ENCODE assay signal across 7 cellular contexts in genomic region chr14:20989464-20989786, GRCh38. TPM values are rescaled to one million over a fixed set of nuclear protein-coding genes. Genes with fewer than 3 reads are reported as not detected.
DNase-seq lines count a peak whose midpoint lies in the region; ATAC-seq and TF ChIP-seq lines count a peak whose summit lies in the region.

No MANE protein-coding gene starts in this region.

- H3K4me1 Mint-ChIP-seq in HFFc6 (ENCODE audit: low read depth), result peaks cover 53% of the 10 kb centered on the region
- peaks cover 20% of the 10 kb centered on the region for H3K4me1 Mint-ChIP-seq in activated T-helper 1 cell treated with anti-CD3 and anti-CD28 coated beads, Interleukin-12 subunit alpha, Interleukin-12 subunit beta, Interleukin-2, Interleukin-4 antibody, amounts not matched to agents 30 ng/mL and 10 ng/mL and 1 ng/mL, durations not matched to agents 14 hours and 24 hours and 36 hours (ENCODE audit: low read depth)
- peaks cover 41% of the 10 kb centered on the region for H3K4me1 Mint-ChIP-seq in stimulated activated naive CD8-positive, alpha-beta T cell treated with anti-CD3 and anti-CD28 coated beads, Interleukin-15, amount 100 ng/mL, for 72 hours

- H3K9me3 Mint-ChIP-seq in HFFc6, result no peaks in the 10 kb centered on the region
- no peaks in the 10 kb centered on the region for H3K9me3 Mint-ChIP-seq in activated T-helper 1 cell treated with anti-CD3 and anti-CD28 coated beads, Interleukin-12 subunit alpha, Interleukin-12 subunit beta, Interleukin-2, Interleukin-4 antibody, amounts not matched to agents 30 ng/mL and 10 ng/mL and 1 ng/mL, durations not matched to agents 14 hours and 24 hours and 36 hours
- no peaks in the 10 kb centered on the region for H3K9me3 Mint-ChIP-seq in stimulated activated naive CD8-positive, alpha-beta T cell treated with anti-CD3 and anti-CD28 coated beads, Interleukin-15, amount 100 ng/mL, for 72 hours

- peaks cover 8% of the 10 kb centered on the region for H3K36me3 ChIP-seq in iPS-15b (ENCODE audit: control insufficient read depth, insufficient read depth, low read length)

- peaks cover 2% of the 10 kb centered on the region; the same call in 1 of the 2 replicates for H3K27me3 Mint-ChIP-seq in HFFc6 (ENCODE audit: insufficient read depth)
- no peaks in the 10 kb centered on the region for H3K27me3 Mint-ChIP-seq in activated T-helper 1 cell treated with anti-CD3 and anti-CD28 coated beads, Interleukin-12 subunit alpha, Interleukin-12 subunit beta, Interleukin-2, Interleukin-4 antibody, amounts not matched to agents 30 ng/mL and 10 ng/mL and 1 ng/mL, durations not matched to agents 14 hours and 24 hours and 36 hours (ENCODE audit: insufficient read depth)
- H3K27me3 Mint-ChIP-seq in stimulated activated naive CD8-positive, alpha-beta T cell treated with anti-CD3 and anti-CD28 coated beads, Interleukin-15, amount 100 ng/mL, for 72 hours, result no peaks in the 10 kb centered on the region

- H3K4me3 Mint-ChIP-seq in HFFc6, result peak overlapping the region; percentile 86
- peak overlapping the region; percentile 96 for H3K4me3 Mint-ChIP-seq in activated T-helper 1 cell treated with anti-CD3 and anti-CD28 coated beads, Interleukin-12 subunit alpha, Interleukin-12 subunit beta, Interleukin-2, Interleukin-4 antibody, amounts not matched to agents 30 ng/mL and 10 ng/mL and 1 ng/mL, durations not matched to agents 14 hours and 24 hours and 36 hours
- peak overlapping the region; percentile 95 to 96 for H3K4me3 Mint-ChIP-seq in stimulated activated naive CD8-positive, alpha-beta T cell treated with anti-CD3 and anti-CD28 coated beads, Interleukin-15, amount 100 ng/mL, for 72 hours

- peaks cover 16% of the 10 kb centered on the region for H3K36me3 Mint-ChIP-seq in HFFc6 (ENCODE audit: low read depth)
- H3K36me3 Mint-ChIP-seq in activated T-helper 1 cell treated with anti-CD3 and anti-CD28 coated beads, Interleukin-12 subunit alpha, Interleukin-12 subunit beta, Interleukin-2, Interleukin-4 antibody, amounts not matched to agents 30 ng/mL and 10 ng/mL and 1 ng/mL, durations not matched to agents 14 hours and 24 hours and 36 hours (ENCODE audit: low read depth), result peaks cover 20% of the 10 kb centered on the region

- ATAC-seq in stimulated activated naive CD8-positive, alpha-beta T cell treated with anti-CD3 and anti-CD28 coated beads, Interleukin-15, amount 100 ng/mL, for 72 hours, result no peak
- ATAC-seq in GM19023 (IDR thresholded peaks at IDR 0.05; ENCODE audit: unreplicated experiment) (no peak), left colon (no peak)

- H3K4me3 ChIP-seq in iPS-15b (ENCODE audit: low read depth, low read length), result peak overlapping the region; percentile 91

- TF ChIP-seq CTCF in HFFc6 (IDR thresholded peaks at IDR 0.05), result no peak

- H3K4me1 ChIP-seq in iPS-15b (ENCODE audit: control insufficient read depth, insufficient read depth, low read length), result no peaks in the 10 kb centered on the region

- H3K27ac Mint-ChIP-seq in HFFc6, result peak overlapping the region; percentile 48
- peak overlapping the region; percentile 85 for H3K27ac Mint-ChIP-seq in activated T-helper 1 cell treated with anti-CD3 and anti-CD28 coated beads, Interleukin-12 subunit alpha, Interleukin-12 subunit beta, Interleukin-2, Interleukin-4 antibody, amounts not matched to agents 30 ng/mL and 10 ng/mL and 1 ng/mL, durations not matched to agents 14 hours and 24 hours and 36 hours
- peak overlapping the region; percentile 94 to 96 for H3K27ac Mint-ChIP-seq in stimulated activated naive CD8-positive, alpha-beta T cell treated with anti-CD3 and anti-CD28 coated beads, Interleukin-15, amount 100 ng/mL, for 72 hours

- no peak overlapping the region for H3K9ac ChIP-seq in iPS-15b (ENCODE audit: low read depth, low read length)

- intact Hi-C loops in activated T-helper 1 cell treated with anti-CD3 and anti-CD28 coated beads, Interleukin-12 subunit alpha, Interleukin-12 subunit beta, Interleukin-2, Interleukin-4 antibody, amounts not matched to agents 30 ng/mL and 10 ng/mL and 1 ng/mL, durations not matched to agents 14 hours and 24 hours and 36 hours (cut with micrococcal nuclease), result loop anchor here (1.0 kb wide), 3 partner anchors 18 to 467 kb away; partner anchors contain the start of gene CHD8
- intact Hi-C loops in left colon (cut with DNase I, micrococcal nuclease), result no loop called here

- DNase-seq in HFFc6 (no peak), 8988T (no peak), left colon (no peak)
- DNase-seq in activated T-helper 1 cell treated with anti-CD3 and anti-CD28 coated beads, Interleukin-12 subunit alpha, Interleukin-12 subunit beta, Interleukin-2, Interleukin-4 antibody, amounts not matched to agents 30 ng/mL and 10 ng/mL and 1 ng/mL, durations not matched to agents 14 hours and 24 hours and 36 hours (ENCODE audit: low spot score), result no peak
- no peak for DNase-seq in stimulated activated naive CD8-positive, alpha-beta T cell treated with anti-CD3 and anti-CD28 coated beads, Interleukin-15, amount 100 ng/mL, for 72 hours

- H3K27me3 ChIP-seq in iPS-15b (ENCODE audit: control insufficient read depth, insufficient read depth, low read length), result no peaks in the 10 kb centered on the region

- H3K9me3 ChIP-seq in iPS-15b (ENCODE audit: control insufficient read depth, insufficient read depth, low read length), result no peaks in the 10 kb centered on the region

RNA-seq across cellular contexts. Expression of gene METTL17, which starts 0.4 kb away (rescaled TPM):
- total RNA-seq in HFFc6 (2021; fragmentation: NEBNext Ultra II Directional; extraction: Animal tissue kit (Norgen Biotek cat#: 25700)), result 10 to 100 TPM; 29.3 to 34.0 (median 32.7) TPM
- 96.1 and 100 TPM in 2 replicates for total RNA-seq in activated T-helper 1 cell treated with anti-CD3 and anti-CD28 coated beads, Interleukin-12 subunit alpha, Interleukin-12 subunit beta, Interleukin-2, Interleukin-4 antibody, amounts not matched to agents 30 ng/mL and 10 ng/mL and 1 ng/mL, durations not matched to agents 14 hours and 24 hours and 36 hours
- 10 to 100 TPM; 48.4 to 65.1 TPM for total RNA-seq in left colon

RNA-seq across cellular contexts. Expression of gene SLC39A2, which starts 9.7 kb away (rescaled TPM):
- under 1 TPM in 1 of 6 experiments, not detected in 5; 0.15 TPM for total RNA-seq in HFFc6 (2021; fragmentation: NEBNext Ultra II Directional; extraction: Animal tissue kit (Norgen Biotek cat#: 25700))
- total RNA-seq in activated T-helper 1 cell treated with anti-CD3 and anti-CD28 coated beads, Interleukin-12 subunit alpha, Interleukin-12 subunit beta, Interleukin-2, Interleukin-4 antibody, amounts not matched to agents 30 ng/mL and 10 ng/mL and 1 ng/mL, durations not matched to agents 14 hours and 24 hours and 36 hours, result 0.24 and 0.36 TPM in 2 replicates
- total RNA-seq in left colon, result under 1 TPM; 0.61 to 0.92 TPM

RNA-seq across cellular contexts. Expression of gene RNASE2, which starts 34.1 kb away (rescaled TPM):
- total RNA-seq in HFFc6 (2021; fragmentation: NEBNext Ultra II Directional; extraction: Animal tissue kit (Norgen Biotek cat#: 25700)), result not detected
- not detected in 2 replicates for total RNA-seq in activated T-helper 1 cell treated with anti-CD3 and anti-CD28 coated beads, Interleukin-12 subunit alpha, Interleukin-12 subunit beta, Interleukin-2, Interleukin-4 antibody, amounts not matched to agents 30 ng/mL and 10 ng/mL and 1 ng/mL, durations not matched to agents 14 hours and 24 hours and 36 hours
- total RNA-seq in left colon, result under 1 TPM in 1 of 2 donors, not detected in 1; 0.47 TPM

RNA-seq across cellular contexts. Expression of gene NDRG2, which starts 35.4 kb away (rescaled TPM):
- total RNA-seq in HFFc6 (2021; fragmentation: NEBNext Ultra II Directional; extraction: Animal tissue kit (Norgen Biotek cat#: 25700)), result under 1 TPM in 4 of 6 experiments, not detected in 2; 0.11 to 0.31 (median 0.23) TPM
- 1.5 and 1.6 TPM in 2 replicates for total RNA-seq in activated T-helper 1 cell treated with anti-CD3 and anti-CD28 coated beads, Interleukin-12 subunit alpha, Interleukin-12 subunit beta, Interleukin-2, Interleukin-4 antibody, amounts not matched to agents 30 ng/mL and 10 ng/mL and 1 ng/mL, durations not matched to agents 14 hours and 24 hours and 36 hours
- 100 to 1,000 TPM; 135 to 140 TPM for total RNA-seq in left colon

RNA-seq across cellular contexts. Expression of gene TPPP2, which starts 40.6 kb away (rescaled TPM):
- total RNA-seq in HFFc6 (2021; fragmentation: NEBNext Ultra II Directional; extraction: Animal tissue kit (Norgen Biotek cat#: 25700)), result not detected
- total RNA-seq in activated T-helper 1 cell treated with anti-CD3 and anti-CD28 coated beads, Interleukin-12 subunit alpha, Interleukin-12 subunit beta, Interleukin-2, Interleukin-4 antibody, amounts not matched to agents 30 ng/mL and 10 ng/mL and 1 ng/mL, durations not matched to agents 14 hours and 24 hours and 36 hours, result not detected in 2 replicates
- total RNA-seq in left colon, result under 1 TPM; 0.28 to 0.58 TPM
